22 cellular contexts compared by ENCODE assay signal in genomic region chr19:17741456-17741855, GRCh38. TPM values are rescaled to one million over a fixed set of nuclear protein-coding genes. Genes with fewer than 3 reads are reported as not detected.
DNase-seq lines count a peak whose midpoint lies in the region; ATAC-seq lines count a peak whose summit lies in the region.
"Had no signal": no experiment of that assay in that cellular context is flagged by ENCODE, and none has a peak within 500 bp of the region (broad histone marks: within the 10 kb centered on the region; RNA-seq: fewer than 3 reads in every experiment).

No MANE protein-coding gene starts in this region.

- peak overlapping the region; percentile 2 for H3K27ac Mint-ChIP-seq in stimulated activated naive CD8-positive, alpha-beta T cell treated with anti-CD3 and anti-CD28 coated beads, Interleukin-15, Interleukin-2, amounts not matched to agents 100 ng/mL and 50 ng/mL, for 24 hours
- H3K27ac Mint-ChIP-seq in T-helper 17 cell (peak overlapping the region; percentile 34), memory B cell (peak overlapping the region; percentile 23)

- no peak overlapping the region for H3K9ac ChIP-seq in trophoblast cell (ENCODE audit: low read length)

- no peak overlapping the region for H4K91ac ChIP-seq in trophoblast cell (ENCODE audit: low read depth, low read length)

- no peak overlapping the region for H3K4ac ChIP-seq in trophoblast cell (ENCODE audit: low read depth, low read length)

- no peaks in the 10 kb centered on the region for H3K9me3 Mint-ChIP-seq in stimulated activated naive CD8-positive, alpha-beta T cell treated with anti-CD3 and anti-CD28 coated beads, Interleukin-15, Interleukin-2, amounts not matched to agents 100 ng/mL and 50 ng/mL, for 24 hours
- no peaks in the 10 kb centered on the region for H3K9me3 Mint-ChIP-seq in memory B cell

- H4K12ac ChIP-seq in trophoblast cell (ENCODE audit: low read depth, low read length): no peak overlapping the region

- H3K36me3 ChIP-seq in trophoblast cell (ENCODE audit: control insufficient read depth in 1 of 2, insufficient read depth in 2 of 2, low read length in 2 of 2): peaks cover 1 to 3% of the 10 kb centered on the region in 2 experiments

- no peaks in the 10 kb centered on the region for H3K27me3 ChIP-seq in trophoblast cell (ENCODE audit: insufficient read depth, low read length)

- DNase-seq in stimulated activated naive CD8-positive, alpha-beta T cell treated with anti-CD3 and anti-CD28 coated beads, Interleukin-15, Interleukin-2, amounts not matched to agents 100 U/mL and 50 U/mL, for 24 hours: no peak
- DNase-seq in T-helper 17 cell (no peak), memory B cell (ENCODE audit: low spot score in 2 of 2) (no peak), cerebellar nuclear complex (lab: John Stamatoyannopoulos, UW) (no peak), NCI-H524 treated with DMSO at 0.1 percent for 48 hours (lab: John Stamatoyannopoulos, UW) (no peak), trophoblast cell (no peak)
- DNase-seq: CD4-positive, alpha-beta memory T cell; COR-L47; DMS53; KBM-7; NCI-H1105 treated with DMSO at 0.1 percent for 48 hours; NCI-H146; NCI-H1930; NCI-H2107; NCI-H524; NCI-H774; SIG-M5 had no signal

- H3K79me2 ChIP-seq in trophoblast cell (ENCODE audit: control insufficient read depth, insufficient read depth, low read length, poor library complexity): no peaks in the 10 kb centered on the region

- H2BK120ac ChIP-seq in trophoblast cell (ENCODE audit: insufficient read depth, low read length, poor library complexity): no peak overlapping the region

- H3K18ac ChIP-seq in trophoblast cell (ENCODE audit: low read length): no peak overlapping the region

- peaks cover 7% of the 10 kb centered on the region for H3K36me3 Mint-ChIP-seq in stimulated activated naive CD8-positive, alpha-beta T cell treated with anti-CD3 and anti-CD28 coated beads, Interleukin-15, Interleukin-2, amounts not matched to agents 100 ng/mL and 50 ng/mL, for 24 hours (ENCODE audit: low read depth)
- H3K36me3 Mint-ChIP-seq in T-helper 17 cell (ENCODE audit: low read depth) (no peaks in the 10 kb centered on the region), memory B cell (no peaks in the 10 kb centered on the region)

- no peak overlapping the region for H3K4me2 ChIP-seq in trophoblast cell (ENCODE audit: low read length)

- peaks cover 16% of the 10 kb centered on the region for H3K4me1 Mint-ChIP-seq in stimulated activated naive CD8-positive, alpha-beta T cell treated with anti-CD3 and anti-CD28 coated beads, Interleukin-15, Interleukin-2, amounts not matched to agents 100 ng/mL and 50 ng/mL, for 24 hours (ENCODE audit: low read depth)
- H3K4me1 Mint-ChIP-seq in T-helper 17 cell (peaks cover 11% of the 10 kb centered on the region), memory B cell (peaks cover 27% of the 10 kb centered on the region)

- H3K27ac ChIP-seq in trophoblast cell (ENCODE audit: low read depth, low read length): no peak overlapping the region
- H3K27ac ChIP-seq: SK-N-MC had no signal

- H3K27me3 Mint-ChIP-seq in stimulated activated naive CD8-positive, alpha-beta T cell treated with anti-CD3 and anti-CD28 coated beads, Interleukin-15, Interleukin-2, amounts not matched to agents 100 ng/mL and 50 ng/mL, for 24 hours: no peaks in the 10 kb centered on the region
- H3K27me3 Mint-ChIP-seq in T-helper 17 cell (no peaks in the 10 kb centered on the region), memory B cell (no peaks in the 10 kb centered on the region)
- H3K27me3 Mint-ChIP-seq: CD4-positive, alpha-beta memory T cell had no signal

- H3K4me3 ChIP-seq in trophoblast cell (ENCODE audit: low read depth, low read length): no peak overlapping the region
- H3K4me3 ChIP-seq: SK-N-MC had no signal

- H3K4me1 ChIP-seq in trophoblast cell (ENCODE audit: control insufficient read depth in 1 of 2, insufficient read depth in 2 of 2, low read length in 2 of 2): peaks cover 0 to 2% of the 10 kb centered on the region in 2 experiments

- H2AK5ac ChIP-seq in trophoblast cell (ENCODE audit: low read length): no peak overlapping the region

- no peak overlapping the region for H3K14ac ChIP-seq in trophoblast cell (ENCODE audit: low read length)

- H3K9me3 ChIP-seq in T-helper 17 cell (ENCODE audit: control insufficient read depth, low read length, poor library complexity, severe bottlenecking) (no peaks in the 10 kb centered on the region), trophoblast cell (ENCODE audit: insufficient read depth, low read depth, low read length) (peaks cover 6% of the 10 kb centered on the region)

- H3K4me3 Mint-ChIP-seq in stimulated activated naive CD8-positive, alpha-beta T cell treated with anti-CD3 and anti-CD28 coated beads, Interleukin-15, Interleukin-2, amounts not matched to agents 100 ng/mL and 50 ng/mL, for 24 hours: no peak overlapping the region
- no peak overlapping the region for H3K4me3 Mint-ChIP-seq in T-helper 17 cell
- no peak overlapping the region for H3K4me3 Mint-ChIP-seq in memory B cell
- H3K4me3 Mint-ChIP-seq: CD4-positive, alpha-beta memory T cell had no signal

- no peaks in the 10 kb centered on the region for H3K79me1 ChIP-seq in trophoblast cell (ENCODE audit: low read length)

- no peak overlapping the region for H3K23ac ChIP-seq in trophoblast cell (ENCODE audit: low read length)

- no peak for ATAC-seq in stimulated activated naive CD8-positive, alpha-beta T cell treated with anti-CD3 and anti-CD28 coated beads, Interleukin-15, Interleukin-2, amounts not matched to agents 100 U/mL and 50 U/mL, for 24 hours
- no peak for ATAC-seq in T-helper 17 cell
- no peak for ATAC-seq in memory B cell (ENCODE audit: low read depth)

- H2AFZ ChIP-seq in trophoblast cell (ENCODE audit: insufficient read depth, low read length, poor library complexity): no peak overlapping the region

- H4K8ac ChIP-seq in trophoblast cell (ENCODE audit: low read depth, low read length): no peak overlapping the region

- H2BK5ac ChIP-seq in trophoblast cell (ENCODE audit: low read depth, low read length, poor library complexity): no peak overlapping the region

- H2BK12ac ChIP-seq in trophoblast cell (ENCODE audit: low read length): no peak overlapping the region

- no CpG with 5 or more reads among the region's 2 CpGs for WGBS in trophoblast cell (ENCODE audit: extremely low coverage, insufficient coverage, insufficient read length)

RNA-seq across cellular contexts. Expression of gene FCHO1, which starts 9.8 kb away (rescaled TPM):
- total RNA-seq in T-helper 17 cell: 10 to 100 TPM; 69.2 to 71.9 TPM
- polyA plus RNA-seq in trophoblast cell (2013): 0.88 and 0.90 TPM in 2 replicates

RNA-seq across cellular contexts. Expression of gene MAP1S, which starts 22.2 kb away (rescaled TPM):
- total RNA-seq in T-helper 17 cell: 10 to 100 TPM; 34.6 to 36.0 TPM
- 41.8 and 44.0 TPM in 2 replicates for polyA plus RNA-seq in trophoblast cell (2013)

RNA-seq across cellular contexts. Expression of gene UNC13A, which starts 53.3 kb away (rescaled TPM):
- total RNA-seq in T-helper 17 cell: not detected
- 0.01 and 0.03 TPM in 2 replicates for polyA plus RNA-seq in trophoblast cell (2013)
- total RNA-seq: LHCN-M2 had no signal
- polyA plus RNA-seq: CD4-positive, alpha-beta memory T cell had no signal

RNA-seq across cellular contexts. Expression of gene B3GNT3, which starts 53.5 kb away (rescaled TPM):
- under 1 TPM; 0.52 to 0.94 TPM for total RNA-seq in T-helper 17 cell
- 0.19 TPM in 2 replicates for polyA plus RNA-seq in trophoblast cell (2013)
- total RNA-seq: CD4-positive, alpha-beta memory T cell; G401; LHCN-M2 had no signal
- polyA plus RNA-seq: BJ had no signal
